In the genomic region with DNA sequence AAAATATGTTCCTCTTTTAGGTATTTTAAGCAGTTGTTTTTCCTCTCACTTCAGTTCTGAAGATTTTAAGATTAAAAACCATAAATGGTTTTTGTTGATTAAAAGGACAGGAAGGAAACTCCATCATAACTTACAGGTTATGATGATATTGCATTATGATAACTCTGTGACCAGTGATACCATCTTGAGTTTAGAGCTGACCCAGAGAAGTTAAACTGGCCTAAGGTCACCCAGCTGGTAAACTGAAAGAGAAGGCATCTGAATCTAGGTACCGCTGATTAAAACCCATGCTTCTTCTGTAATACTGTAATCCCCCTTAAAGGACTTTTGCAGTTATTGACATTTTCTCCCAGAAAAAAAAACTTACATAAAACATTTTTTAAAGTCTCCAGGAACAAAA, we compare ENCODE assay signal across 16 cellular contexts.
"Had no signal": no experiment of that assay in that cellular context is flagged by ENCODE, and none has a peak within 500 bp of the region (broad histone marks: within the 10 kb centered on the region; RNA-seq: fewer than 3 reads in every experiment).

No MANE protein-coding gene starts in this region.

- H3K27ac Mint-ChIP-seq: memory B cell; nephron; stimulated activated memory B cell treated with anti-CD40 and anti-IgM and Interleukin-4, amounts not matched to agents 10 μg/mL and 1 μg/mL and 100 μg/mL, for 72 hours had no signal

- H3K4me1 Mint-ChIP-seq: nephron; stimulated activated memory B cell treated with anti-CD40 and anti-IgM and Interleukin-4, amounts not matched to agents 10 μg/mL and 1 μg/mL and 100 μg/mL, for 72 hours had no signal

- ATAC-seq: foreskin keratinocyte; left cardiac atrium; lower lobe of right lung; psoas muscle; right lobe of liver; stimulated activated memory B cell treated with anti-CD40 and anti-IgM and Interleukin-4, amounts not matched to agents 10 μg/mL and 1 μg/mL and 100 μg/mL, for 72 hours had no signal

- DNase-seq: foreskin keratinocyte; kidney; left cardiac atrium; left ventricle myocardium inferior; lower lobe of right lung; midbrain; psoas muscle; retina; right lobe of liver; stimulated activated CD4-positive, alpha-beta T cell treated with anti-CD3 and anti-CD28 coated beads, Interleukin-4, amount 100 ng/mL, for 24 hours; stomach; substantia nigra; transverse colon had no signal

- H3K27me3 Mint-ChIP-seq: memory B cell; stimulated activated memory B cell treated with anti-CD40 and anti-IgM and Interleukin-4, amounts not matched to agents 10 μg/mL and 1 μg/mL and 100 μg/mL, for 72 hours had no signal

- H3K9me3 Mint-ChIP-seq: memory B cell; nephron; stimulated activated memory B cell treated with anti-CD40 and anti-IgM and Interleukin-4, amounts not matched to agents 10 μg/mL and 1 μg/mL and 100 μg/mL, for 72 hours had no signal

- H3K4me3 Mint-ChIP-seq: memory B cell; nephron; stimulated activated memory B cell treated with anti-CD40 and anti-IgM and Interleukin-4, amounts not matched to agents 10 μg/mL and 1 μg/mL and 100 μg/mL, for 72 hours had no signal
